28 cellular contexts compared by ENCODE assay signal in genomic region chr5:33489481-33490067, GRCh38.
"Had no signal": no experiment of that assay in that cellular context is flagged by ENCODE, and none has a peak within 500 bp of the region (broad histone marks: within the 10 kb centered on the region; RNA-seq: fewer than 3 reads in every experiment).

No MANE protein-coding gene starts in this region.

- H3K36me3 ChIP-seq: MG63, SJCRH30, WERI-Rb-1 had no signal

- H3K4me3 Mint-ChIP-seq: activated CD4-positive, alpha-beta T cell treated with anti-CD3 and anti-CD28 coated beads, Interleukin-2, amount 10 ng/mL, durations not matched to agents 24 days and 14 days; activated CD8-positive, alpha-beta T cell treated with anti-CD3 and anti-CD28 coated beads for 36 hours; activated naive CD4-positive, alpha-beta T cell treated with anti-CD3 and anti-CD28 coated beads, Interleukin-2, amount 50 U/mL, for 24 hours; activated naive CD8-positive, alpha-beta T cell treated with anti-CD3 and anti-CD28 coated beads, Interleukin-2, amount 10 ng/mL, durations not matched to agents 7 days and 5 days; activated T-cell treated with anti-CD3 and anti-CD28 coated beads, Interleukin-2, amount 50 U/mL, for 72 hours; activated T-helper 17 cell treated with anti-CD3 and anti-CD28 coated beads, Interleukin-2, amount 50 U/mL, for 72 hours had no signal

- FAIRE-seq: astrocyte, bronchial epithelial cell had no signal

- H3K36me3 Mint-ChIP-seq: activated naive CD4-positive, alpha-beta T cell treated with anti-CD3 and anti-CD28 coated beads, Interleukin-2, amount 50 U/mL, for 24 hours; activated naive CD8-positive, alpha-beta T cell treated with anti-CD3 and anti-CD28 coated beads, Interleukin-2, amount 10 ng/mL, durations not matched to agents 7 days and 5 days had no signal

- H3K4me1 Mint-ChIP-seq: activated CD4-positive, alpha-beta T cell treated with anti-CD3 and anti-CD28 coated beads, Interleukin-2, amount 10 ng/mL, durations not matched to agents 24 days and 14 days; activated naive CD4-positive, alpha-beta T cell treated with anti-CD3 and anti-CD28 coated beads, Interleukin-2, amount 50 U/mL, for 24 hours had no signal

- H3K9me3 Mint-ChIP-seq: activated CD4-positive, alpha-beta T cell treated with anti-CD3 and anti-CD28 coated beads, Interleukin-2, amount 10 ng/mL, durations not matched to agents 24 days and 14 days; activated CD8-positive, alpha-beta T cell treated with anti-CD3 and anti-CD28 coated beads for 36 hours; activated naive CD4-positive, alpha-beta T cell treated with anti-CD3 and anti-CD28 coated beads, Interleukin-2, amount 50 U/mL, for 24 hours; activated T-cell treated with anti-CD3 and anti-CD28 coated beads, Interleukin-2, amount 50 U/mL, for 72 hours; activated T-helper 17 cell treated with anti-CD3 and anti-CD28 coated beads, Interleukin-2, amount 50 U/mL, for 72 hours had no signal

- DNase-seq: activated CD4-positive, alpha-beta T cell treated with anti-CD3 and anti-CD28 coated beads, Interleukin-2, amount 10 ng/mL, durations not matched to agents 24 days and 14 days; activated CD4-positive, alpha-beta T cell treated with anti-CD3 and anti-CD28 coated beads, Interleukin-2, amount 50 U/mL, for 4 hours; activated CD8-positive, alpha-beta T cell treated with anti-CD3 and anti-CD28 coated beads for 36 hours; activated effector memory CD4-positive, alpha-beta T cell treated with anti-CD3 and anti-CD28 coated beads, Interleukin-2, amount 50 U/mL, for 16 hours; activated naive CD4-positive, alpha-beta T cell treated with Interleukin-2 at 50 U/mL for 16 hours; activated naive CD8-positive, alpha-beta T cell treated with anti-CD3 and anti-CD28 coated beads, Interleukin-2, amount 10 ng/mL, durations not matched to agents 7 days and 5 days; activated T-cell treated with anti-CD3 and anti-CD28 coated beads, Interleukin-2, amount 50 U/mL, for 1 hour; activated T-cell treated with anti-CD3 and anti-CD28 coated beads, Interleukin-2, amount 50 U/mL, for 72 hours; body of pancreas; cerebellar nuclear complex; Karpas-422; MG63; NCI-H1092; NCI-H1436 treated with DMSO at 0.1 percent for 48 hours; NCI-H1694 treated with DMSO at 0.1 percent for 48 hours; NCI-H2029; NCI-H345; NCI-H524 treated with DMSO at 0.1 percent for 48 hours; SHP77; SJCRH30; T1000; WERI-Rb-1 had no signal

- ATAC-seq: activated CD8-positive, alpha-beta T cell treated with anti-CD3 and anti-CD28 coated beads for 36 hours; activated T-helper 17 cell treated with anti-CD3 and anti-CD28 coated beads, Interleukin-2, amount 50 U/mL, for 72 hours; body of pancreas; Panc1 had no signal

- H3K27ac Mint-ChIP-seq: activated CD4-positive, alpha-beta T cell treated with anti-CD3 and anti-CD28 coated beads, Interleukin-2, amount 10 ng/mL, durations not matched to agents 24 days and 14 days; activated CD8-positive, alpha-beta T cell treated with anti-CD3 and anti-CD28 coated beads for 36 hours; activated naive CD4-positive, alpha-beta T cell treated with anti-CD3 and anti-CD28 coated beads, Interleukin-2, amount 50 U/mL, for 24 hours; activated naive CD8-positive, alpha-beta T cell treated with anti-CD3 and anti-CD28 coated beads, Interleukin-2, amount 10 ng/mL, durations not matched to agents 7 days and 5 days; activated T-cell treated with anti-CD3 and anti-CD28 coated beads, Interleukin-2, amount 50 U/mL, for 72 hours; activated T-helper 17 cell treated with anti-CD3 and anti-CD28 coated beads, Interleukin-2, amount 50 U/mL, for 72 hours had no signal

- H3K9me3 ChIP-seq: body of pancreas, MG63, SJCRH30 had no signal

- H3K4me1 ChIP-seq: SJCRH30 had no signal

- H3K27me3 Mint-ChIP-seq: activated CD4-positive, alpha-beta T cell treated with anti-CD3 and anti-CD28 coated beads, Interleukin-2, amount 10 ng/mL, durations not matched to agents 24 days and 14 days; activated CD8-positive, alpha-beta T cell treated with anti-CD3 and anti-CD28 coated beads for 36 hours; activated naive CD4-positive, alpha-beta T cell treated with anti-CD3 and anti-CD28 coated beads, Interleukin-2, amount 50 U/mL, for 24 hours; activated naive CD8-positive, alpha-beta T cell treated with anti-CD3 and anti-CD28 coated beads, Interleukin-2, amount 10 ng/mL, durations not matched to agents 7 days and 5 days; activated T-helper 17 cell treated with anti-CD3 and anti-CD28 coated beads, Interleukin-2, amount 50 U/mL, for 72 hours had no signal

- H3K27ac ChIP-seq: body of pancreas, SJCRH30, SK-N-MC, WERI-Rb-1 had no signal

- H3K4me3 ChIP-seq: body of pancreas, MG63, SJCRH30, SK-N-MC had no signal

- H3K27me3 ChIP-seq: body of pancreas, MG63, SJCRH30 had no signal
